ENCODE assay signal across 1 cellular context in the genomic region with DNA sequence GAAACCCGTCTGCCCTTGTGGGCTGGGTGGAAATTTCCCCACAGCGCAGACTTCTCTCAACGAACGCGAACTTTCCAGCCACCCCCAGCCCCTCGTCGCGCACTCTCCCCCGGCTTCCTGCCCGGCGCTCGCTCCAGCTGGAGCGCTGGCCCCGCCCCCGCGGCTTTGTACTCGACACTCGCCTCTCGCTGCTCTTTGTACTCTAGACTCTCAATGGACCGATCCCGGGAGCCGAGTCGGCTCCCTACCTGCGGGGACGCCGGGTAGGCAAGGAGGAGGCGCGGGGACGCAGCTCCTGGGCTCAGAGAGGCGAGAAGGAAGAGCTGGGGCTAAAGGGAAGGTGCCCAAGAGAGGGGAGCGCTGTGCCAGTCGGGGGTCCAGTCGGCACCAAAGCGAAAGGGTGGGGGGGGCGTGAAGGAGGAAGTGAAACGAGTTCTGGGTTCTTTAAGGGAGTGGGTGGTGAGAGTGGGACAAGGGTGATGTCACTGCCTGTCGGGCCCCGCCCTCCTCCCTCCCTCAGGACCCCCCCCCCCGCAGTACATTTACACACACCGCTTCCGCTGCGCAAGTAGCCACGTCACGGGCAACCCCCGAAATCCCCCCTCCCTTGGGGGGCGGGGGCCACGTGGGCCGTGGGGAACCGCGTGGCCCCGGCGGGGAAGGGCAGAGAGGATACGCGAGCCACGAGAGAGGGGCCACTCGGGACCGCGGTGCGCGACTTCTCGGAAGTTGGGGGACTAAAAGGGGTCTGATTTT.
TF ChIP-seq lines count a peak whose summit lies in the region.

No MANE protein-coding gene starts in this region.

TF ChIP-seq in K562, 482 proteins besides CTCF, POLR2A, EP300 and RAD21 (continued from another document):
- TF ChIP-seq ZNF699 (CRISPR knock-in tag; IDR thresholded peaks at IDR 0.05; ENCODE audit: insufficient replicate concordance) = no peak
- no peak for TF ChIP-seq MTF1 (CRISPR knock-in tag; IDR thresholded peaks at IDR 0.05; ENCODE audit: borderline replicate concordance)
- TF ChIP-seq FUS (optimal IDR thresholded peaks at IDR 0.05; ENCODE audit: low read depth, low read length) = no peak
- TF ChIP-seq RUNX1 (IDR thresholded peaks at IDR 0.05; ENCODE audit: low read depth) = no peak
- TF ChIP-seq GABPA (tag; conservative IDR thresholded peaks at IDR 0.05; ENCODE audit: low read depth) = peak; percentile 72
- TF ChIP-seq, protein P1, sequence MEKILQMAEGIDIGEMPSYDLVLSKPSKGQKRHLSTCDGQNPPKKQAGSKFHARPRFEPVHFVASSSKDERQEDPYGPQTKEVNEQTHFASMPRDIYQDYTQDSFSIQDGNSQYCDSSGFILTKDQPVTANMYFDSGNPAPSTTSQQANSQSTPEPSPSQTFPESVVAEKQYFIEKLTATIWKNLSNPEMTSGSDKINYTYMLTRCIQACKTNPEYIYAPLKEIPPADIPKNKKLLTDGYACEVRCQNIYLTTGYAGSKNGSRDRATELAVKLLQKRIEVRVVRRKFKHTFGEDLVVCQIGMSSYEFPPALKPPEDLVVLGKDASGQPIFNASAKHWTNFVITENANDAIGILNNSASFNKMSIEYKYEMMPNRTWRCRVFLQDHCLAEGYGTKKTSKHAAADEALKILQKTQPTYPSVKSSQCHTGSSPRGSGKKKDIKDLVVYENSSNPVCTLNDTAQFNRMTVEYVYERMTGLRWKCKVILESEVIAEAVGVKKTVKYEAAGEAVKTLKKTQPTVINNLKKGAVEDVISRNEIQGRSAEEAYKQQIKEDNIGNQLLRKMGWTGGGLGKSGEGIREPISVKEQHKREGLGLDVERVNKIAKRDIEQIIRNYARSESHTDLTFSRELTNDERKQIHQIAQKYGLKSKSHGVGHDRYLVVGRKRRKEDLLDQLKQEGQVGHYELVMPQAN (IDR thresholded peaks at IDR 0.05; ENCODE audit: borderline replicate concordance) = peak; percentile 85
- TF ChIP-seq ZNF644 (tag; IDR thresholded peaks at IDR 0.05; ENCODE audit: low read depth) = 0 out of 2 replicates have a peak, but pooled peaks have one; percentile 32
- no peak for TF ChIP-seq JUNB (CRISPR knock-in tag; conservative IDR thresholded peaks at IDR 0.05)
- no peak for TF ChIP-seq ZNF263 (CRISPR knock-in tag; IDR thresholded peaks at IDR 0.05; ENCODE audit: borderline replicate concordance)
- no peak for TF ChIP-seq KLF1 (tag; IDR thresholded peaks at IDR 0.05)
- TF ChIP-seq, protein P2, sequence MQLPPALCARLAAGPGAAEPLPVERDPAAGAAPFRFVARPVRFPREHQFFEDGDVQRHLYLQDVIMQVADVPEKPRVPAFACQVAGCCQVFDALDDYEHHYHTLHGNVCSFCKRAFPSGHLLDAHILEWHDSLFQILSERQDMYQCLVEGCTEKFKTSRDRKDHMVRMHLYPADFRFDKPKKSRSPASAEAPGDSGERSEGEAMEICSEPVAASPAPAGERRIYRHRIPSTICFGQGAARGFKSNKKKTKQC (CRISPR knock-in tag; IDR thresholded peaks at IDR 0.05) = no peak
- TF ChIP-seq ETV6 (IDR thresholded peaks at IDR 0.05; ENCODE audit: borderline replicate concordance in 1 of 2, low read depth in 2 of 2, low read length in 1 of 2) = peak; percentile 12 to 29; a peak in 2 of 4 replicates
- TF ChIP-seq ETV6 (CRISPR knock-in tag; IDR thresholded peaks at IDR 0.05; ENCODE audit: borderline replicate concordance) = no peak
- TF ChIP-seq KDM5B (IDR thresholded peaks at IDR 0.05; ENCODE audit: insufficient replicate concordance, low read depth, low read length) = peak; percentile 54
- TF ChIP-seq SPI1 (IDR thresholded peaks at IDR 0.05; ENCODE audit: borderline replicate concordance, low read depth, low read length) = peak; percentile 56
- TF ChIP-seq HDAC1 (IDR thresholded peaks at IDR 0.05) = peak; percentile 65 to 93; a peak in 3 of 4 replicates
- no peak for TF ChIP-seq U2AF1 (optimal IDR thresholded peaks at IDR 0.05; ENCODE audit: low read depth, low read length)
- no peak for TF ChIP-seq BRD4 (IDR thresholded peaks at IDR 0.05)
- TF ChIP-seq HNRNPLL (IDR thresholded peaks at IDR 0.05; ENCODE audit: low read depth, low read length, poor library complexity, severe bottlenecking) = peak; percentile 1
- TF ChIP-seq ELF4 (CRISPR knock-in tag; IDR thresholded peaks at IDR 0.05) = no peak
- TF ChIP-seq SMAD1 (IDR thresholded peaks at IDR 0.05; ENCODE audit: low read depth, low read length, partially characterized antibody) = peak; percentile 10
- no peak for TF ChIP-seq STAG1 (CRISPR knock-in tag; IDR thresholded peaks at IDR 0.05; ENCODE audit: borderline replicate concordance)
- no peak for TF ChIP-seq ZFP36 (IDR thresholded peaks at IDR 0.05; ENCODE audit: low read depth, low read length, partially characterized antibody)
- TF ChIP-seq ZBTB17 (CRISPR knock-in tag; IDR thresholded peaks at IDR 0.05) = peak; percentile 84
- no peak for TF ChIP-seq RBM34 (IDR thresholded peaks at IDR 0.05; ENCODE audit: borderline replicate concordance, insufficient read depth, low read length)
- no peak for TF ChIP-seq KHSRP (IDR thresholded peaks at IDR 0.05)
- no peak for TF ChIP-seq EHMT2 (IDR thresholded peaks at IDR 0.05)
- TF ChIP-seq, protein P3, sequence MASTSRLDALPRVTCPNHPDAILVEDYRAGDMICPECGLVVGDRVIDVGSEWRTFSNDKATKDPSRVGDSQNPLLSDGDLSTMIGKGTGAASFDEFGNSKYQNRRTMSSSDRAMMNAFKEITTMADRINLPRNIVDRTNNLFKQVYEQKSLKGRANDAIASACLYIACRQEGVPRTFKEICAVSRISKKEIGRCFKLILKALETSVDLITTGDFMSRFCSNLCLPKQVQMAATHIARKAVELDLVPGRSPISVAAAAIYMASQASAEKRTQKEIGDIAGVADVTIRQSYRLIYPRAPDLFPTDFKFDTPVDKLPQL (IDR thresholded peaks at IDR 0.05; ENCODE audit: extremely low read depth, insufficient read length) = no peak
- no peak for TF ChIP-seq ZNF3 (CRISPR knock-in tag; IDR thresholded peaks at IDR 0.05)
- TF ChIP-seq SMARCC2 (IDR thresholded peaks at IDR 0.05; ENCODE audit: low read depth) = no peak
- TF ChIP-seq ELF2 (CRISPR knock-in tag; IDR thresholded peaks at IDR 0.05) = no peak
- TF ChIP-seq CTBP1 (IDR thresholded peaks at IDR 0.05; ENCODE audit: borderline replicate concordance) = no peak
- TF ChIP-seq RBBP5 (IDR thresholded peaks at IDR 0.05; ENCODE audit: borderline replicate concordance, insufficient read depth, low read length, poor library complexity, severe bottlenecking) = no peak
- TF ChIP-seq ZKSCAN8 (CRISPR knock-in tag; IDR thresholded peaks at IDR 0.05) = no peak
- TF ChIP-seq EZH2 (IDR thresholded peaks at IDR 0.05; ENCODE audit: borderline replicate concordance, low read depth, low read length) = no peak
- TF ChIP-seq, protein P4, sequence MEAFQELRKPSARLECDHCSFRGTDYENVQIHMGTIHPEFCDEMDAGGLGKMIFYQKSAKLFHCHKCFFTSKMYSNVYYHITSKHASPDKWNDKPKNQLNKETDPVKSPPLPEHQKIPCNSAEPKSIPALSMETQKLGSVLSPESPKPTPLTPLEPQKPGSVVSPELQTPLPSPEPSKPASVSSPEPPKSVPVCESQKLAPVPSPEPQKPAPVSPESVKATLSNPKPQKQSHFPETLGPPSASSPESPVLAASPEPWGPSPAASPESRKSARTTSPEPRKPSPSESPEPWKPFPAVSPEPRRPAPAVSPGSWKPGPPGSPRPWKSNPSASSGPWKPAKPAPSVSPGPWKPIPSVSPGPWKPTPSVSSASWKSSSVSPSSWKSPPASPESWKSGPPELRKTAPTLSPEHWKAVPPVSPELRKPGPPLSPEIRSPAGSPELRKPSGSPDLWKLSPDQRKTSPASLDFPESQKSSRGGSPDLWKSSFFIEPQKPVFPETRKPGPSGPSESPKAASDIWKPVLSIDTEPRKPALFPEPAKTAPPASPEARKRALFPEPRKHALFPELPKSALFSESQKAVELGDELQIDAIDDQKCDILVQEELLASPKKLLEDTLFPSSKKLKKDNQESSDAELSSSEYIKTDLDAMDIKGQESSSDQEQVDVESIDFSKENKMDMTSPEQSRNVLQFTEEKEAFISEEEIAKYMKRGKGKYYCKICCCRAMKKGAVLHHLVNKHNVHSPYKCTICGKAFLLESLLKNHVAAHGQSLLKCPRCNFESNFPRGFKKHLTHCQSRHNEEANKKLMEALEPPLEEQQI (IDR thresholded peaks at IDR 0.05) = no peak
- TF ChIP-seq SIN3A (IDR thresholded peaks at IDR 0.05; ENCODE audit: borderline replicate concordance in 2 of 2, control insufficient read depth in 1 of 2, low read depth in 2 of 2, low read length in 2 of 2) = peak; percentile 75 to 84; a peak in 2 of 4 replicates
- TF ChIP-seq WHSC1 (IDR thresholded peaks at IDR 0.05; ENCODE audit: low read length) = no peak
- TF ChIP-seq PRMT5 (CRISPR knock-in tag; IDR thresholded peaks at IDR 0.05) = no peak
- no peak for TF ChIP-seq DDX20 (tag; IDR thresholded peaks at IDR 0.05; ENCODE audit: low read depth)
- TF ChIP-seq PHF20 (IDR thresholded peaks at IDR 0.05; ENCODE audit: partially characterized antibody) = no peak
- TF ChIP-seq RFX5 (IDR thresholded peaks at IDR 0.05; ENCODE audit: low read depth, low read length) = no peak
- TF ChIP-seq HDAC3 (IDR thresholded peaks at IDR 0.05; ENCODE audit: borderline replicate concordance, partially characterized antibody) = peak; percentile 50
- no peak for TF ChIP-seq ZSCAN29 (IDR thresholded peaks at IDR 0.05)
- TF ChIP-seq ZNF311 (CRISPR knock-in tag; IDR thresholded peaks at IDR 0.05) = no peak
- peak; percentile 18; the same call in 1 of the 2 replicates for TF ChIP-seq TOE1 (IDR thresholded peaks at IDR 0.05; ENCODE audit: borderline replicate concordance)
- no peak for TF ChIP-seq TOE1 (CRISPR knock-in tag; IDR thresholded peaks at IDR 0.05; ENCODE audit: borderline replicate concordance, low read depth)
- no peak for TF ChIP-seq ARHGAP35 (IDR thresholded peaks at IDR 0.05; ENCODE audit: partially characterized antibody)
- TF ChIP-seq MBD2 (IDR thresholded peaks at IDR 0.05; ENCODE audit: borderline replicate concordance, low read depth) = no peak
- TF ChIP-seq, protein P5, sequence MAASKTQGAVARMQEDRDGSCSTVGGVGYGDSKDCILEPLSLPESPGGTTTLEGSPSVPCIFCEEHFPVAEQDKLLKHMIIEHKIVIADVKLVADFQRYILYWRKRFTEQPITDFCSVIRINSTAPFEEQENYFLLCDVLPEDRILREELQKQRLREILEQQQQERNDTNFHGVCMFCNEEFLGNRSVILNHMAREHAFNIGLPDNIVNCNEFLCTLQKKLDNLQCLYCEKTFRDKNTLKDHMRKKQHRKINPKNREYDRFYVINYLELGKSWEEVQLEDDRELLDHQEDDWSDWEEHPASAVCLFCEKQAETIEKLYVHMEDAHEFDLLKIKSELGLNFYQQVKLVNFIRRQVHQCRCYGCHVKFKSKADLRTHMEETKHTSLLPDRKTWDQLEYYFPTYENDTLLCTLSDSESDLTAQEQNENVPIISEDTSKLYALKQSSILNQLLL (CRISPR knock-in tag; IDR thresholded peaks at IDR 0.05; ENCODE audit: borderline replicate concordance) = no peak
- no peak for TF ChIP-seq KAT8 (IDR thresholded peaks at IDR 0.05; ENCODE audit: low read depth)
- TF ChIP-seq, protein P6, sequence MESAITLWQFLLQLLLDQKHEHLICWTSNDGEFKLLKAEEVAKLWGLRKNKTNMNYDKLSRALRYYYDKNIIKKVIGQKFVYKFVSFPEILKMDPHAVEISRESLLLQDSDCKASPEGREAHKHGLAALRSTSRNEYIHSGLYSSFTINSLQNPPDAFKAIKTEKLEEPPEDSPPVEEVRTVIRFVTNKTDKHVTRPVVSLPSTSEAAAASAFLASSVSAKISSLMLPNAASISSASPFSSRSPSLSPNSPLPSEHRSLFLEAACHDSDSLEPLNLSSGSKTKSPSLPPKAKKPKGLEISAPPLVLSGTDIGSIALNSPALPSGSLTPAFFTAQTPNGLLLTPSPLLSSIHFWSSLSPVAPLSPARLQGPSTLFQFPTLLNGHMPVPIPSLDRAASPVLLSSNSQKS (CRISPR knock-in tag; IDR thresholded peaks at IDR 0.05) = no peak
- TF ChIP-seq ARID2 (IDR thresholded peaks at IDR 0.05) = no peak
- peak; percentile 66; the same call in 1 of the 2 replicates for TF ChIP-seq MXI1 (IDR thresholded peaks at IDR 0.05; ENCODE audit: low read depth, low read length)
- TF ChIP-seq MYC (IDR thresholded peaks at IDR 0.05; ENCODE audit: low read depth, low read length) = peak; percentile 73; the same call in 1 of the 2 replicates
- no peak for TF ChIP-seq MYC (CRISPR knock-in tag; IDR thresholded peaks at IDR 0.05; ENCODE audit: borderline replicate concordance, low read depth)
